17 cellular contexts compared by ENCODE assay signal in genomic region chr2:132462242-132462641, GRCh38.
"Had no signal": no experiment of that assay in that cellular context is flagged by ENCODE, and none has a peak within 500 bp of the region (broad histone marks: within the 10 kb centered on the region; RNA-seq: fewer than 3 reads in every experiment).

No MANE protein-coding gene starts in this region.

- ATAC-seq: effector memory CD8-positive, alpha-beta T cell; foreskin keratinocyte; gastroesophageal sphincter; heart left ventricle; left cardiac atrium; left lung; left ventricle myocardium superior; lower lobe of right lung; mucosa of descending colon; naive thymus-derived CD8-positive, alpha-beta T cell had no signal

- DNase-seq: colonic mucosa; cortex of kidney; effector CD8-positive, alpha-beta T cell; effector memory CD8-positive, alpha-beta T cell; endodermal cell; foreskin keratinocyte; heart left ventricle; hippocampal formation; left cardiac atrium; left lung; left ventricle myocardium superior; lower lobe of right lung; mesenchymal stem cell; mucosa of descending colon; naive B cell; naive thymus-derived CD8-positive, alpha-beta T cell had no signal
